Comparison of ENCODE assay signal across 28 cellular contexts in the genomic region with DNA sequence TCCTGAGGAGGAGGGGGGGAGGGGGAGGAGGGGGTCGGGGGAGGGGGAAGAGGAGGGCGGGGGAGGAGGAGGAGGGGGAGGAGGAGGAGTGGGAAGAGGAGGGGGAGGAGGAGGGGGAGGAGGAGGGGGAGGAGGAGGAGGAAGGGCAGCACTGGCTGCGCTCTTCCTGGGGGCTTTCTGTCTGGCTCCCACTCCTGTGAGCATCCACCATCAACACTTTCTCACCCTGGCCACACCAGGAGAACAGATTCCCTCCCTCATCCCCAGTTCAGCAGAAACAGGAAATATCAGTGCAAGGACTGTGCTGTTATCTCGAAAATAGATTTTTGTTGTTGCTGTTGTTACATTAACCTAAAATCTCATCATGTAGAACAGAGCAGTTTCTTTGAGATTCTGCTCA.
"Had no signal": no experiment of that assay in that cellular context is flagged by ENCODE, and none has a peak within 500 bp of the region (broad histone marks: within the 10 kb centered on the region; RNA-seq: fewer than 3 reads in every experiment).

No MANE protein-coding gene starts in this region.

- ATAC-seq: effector memory CD8-positive, alpha-beta T cell; esophagus mucosa; foreskin keratinocyte; gastrocnemius medialis; gastroesophageal sphincter; heart left ventricle; heart right ventricle had no signal

- FAIRE-seq: colon, endometrium, endothelial cell of umbilical vein, frontal cortex had no signal

- H3K36me3 ChIP-seq: colonic mucosa, esophagus muscularis mucosa, esophagus squamous epithelium, gastrocnemius medialis, gastroesophageal sphincter, heart left ventricle, heart right ventricle had no signal

- H3K27ac ChIP-seq: colonic mucosa, coronary artery, dorsolateral prefrontal cortex, epithelial cell of prostate, esophagus muscularis mucosa, esophagus squamous epithelium, foreskin keratinocyte, gastrocnemius medialis, gastroesophageal sphincter, heart left ventricle, heart right ventricle had no signal

- H3K4me3 ChIP-seq: colonic mucosa, coronary artery, dorsolateral prefrontal cortex, esophagus muscularis mucosa, esophagus squamous epithelium, gastrocnemius medialis, gastroesophageal sphincter, heart left ventricle, heart right ventricle had no signal

- H3K4me1 ChIP-seq: colonic mucosa, esophagus muscularis mucosa, esophagus squamous epithelium, foreskin keratinocyte, gastrocnemius medialis, gastroesophageal sphincter, heart left ventricle, heart right ventricle had no signal

- H3K27me3 ChIP-seq: colonic mucosa, esophagus squamous epithelium, foreskin keratinocyte, gastrocnemius medialis, gastroesophageal sphincter, heart left ventricle had no signal

- H3K9me3 ChIP-seq: colonic mucosa, esophagus muscularis mucosa, esophagus squamous epithelium, gastrocnemius medialis, gastroesophageal sphincter, heart left ventricle, heart right ventricle had no signal

- DNase-seq: colonic mucosa; cortex of kidney; dermis blood vessel endothelial cell; dorsolateral prefrontal cortex; effector CD4-positive, alpha-beta T cell; effector CD8-positive, alpha-beta T cell; effector memory CD4-positive, alpha-beta T cell; effector memory CD8-positive, alpha-beta T cell; endodermal cell; erythroblast; esophagus squamous epithelium; foreskin fibroblast; foreskin keratinocyte; foreskin melanocyte; gastrocnemius medialis; glutamatergic neuron; head of caudate nucleus; heart left ventricle; heart right ventricle had no signal
